10 cellular contexts compared by ENCODE assay signal in genomic region chr12:49298160-49298559, GRCh38. TPM values are rescaled to one million over a fixed set of nuclear protein-coding genes. Genes with fewer than 3 reads are reported as not detected.
DNase-seq lines count a peak whose midpoint lies in the region; ATAC-seq and TF ChIP-seq lines count a peak whose summit lies in the region.
"Had no signal": no experiment of that assay in that cellular context is flagged by ENCODE, and none has a peak within 500 bp of the region (broad histone marks: within the 10 kb centered on the region; RNA-seq: fewer than 3 reads in every experiment).

No MANE protein-coding gene starts in this region.

- POLR2A ChIA-PET in IMR-90 (lab: Charles Lee; ENCODE audit: unreplicated experiment) = no interaction called here
- POLR2A ChIA-PET in activated naive CD8-positive, alpha-beta T cell treated with anti-CD3 and anti-CD28 coated beads, Interleukin-2, amount 10 ng/mL, durations not matched to agents 7 days and 5 days (lab: Charles Lee) = interaction anchor here (0.7 to 1.5 kb wide), 2 partner anchors 25 to 69 kb away, joined by 3 to 4 read pairs; partner anchors contain the start of genes SPATS2 and TROAP

- H3K36me3 ChIP-seq in DND-41 (ENCODE audit: insufficient read depth, low read length) (no peaks in the 10 kb centered on the region), IMR-90 (ENCODE audit: control insufficient read depth, insufficient read depth, low read length) (no peaks in the 10 kb centered on the region), neural progenitor cell (no peaks in the 10 kb centered on the region)

- BruUV-seq in IMR-90 (replicated peaks; lab: Mats Ljungman, UMichigan) = no TSS peak

- TF ChIP-seq POLR2A in IMR-90 (IDR thresholded peaks at IDR 0.05; ENCODE audit: low read depth, low read length) = no peak

- H3K79me1 ChIP-seq in IMR-90 (ENCODE audit: low read depth in 1 of 2, low read length in 2 of 2) = no peaks in the 10 kb centered on the region

- H2BK20ac ChIP-seq in IMR-90 (ENCODE audit: low read depth, low read length) = no peak overlapping the region

- H3K4me3 Mint-ChIP-seq in activated naive CD8-positive, alpha-beta T cell treated with anti-CD3 and anti-CD28 coated beads, Interleukin-2, amount 10 ng/mL, durations not matched to agents 7 days and 5 days = peak overlapping the region; percentile 6
- H3K4me3 Mint-ChIP-seq in neural progenitor cell = peak overlapping the region; percentile 67

- no peak overlapping the region for H2AK5ac ChIP-seq in IMR-90 (ENCODE audit: low read depth, low read length)

- H3K9me1 ChIP-seq in IMR-90 (ENCODE audit: insufficient read depth, low read length) = no peaks in the 10 kb centered on the region

- H2AFZ ChIP-seq in DND-41 (ENCODE audit: low read depth, low read length) = no peak overlapping the region
- no peak overlapping the region for H2AFZ ChIP-seq in IMR-90 (replicated peaks; ENCODE audit: low read length, poor library complexity)
- H2AFZ ChIP-seq in neural progenitor cell (replicated peaks) = no peak overlapping the region

- H2AK9ac ChIP-seq in IMR-90 (replicated peaks; ENCODE audit: low read depth, low read length, poor library complexity) = no peak overlapping the region

- H3K27ac ChIP-seq in DND-41 (ENCODE audit: low read length) (no peak overlapping the region), IMR-90 (ENCODE audit: insufficient read depth, low read length) (no peak overlapping the region), neural progenitor cell (no peak overlapping the region), caudate nucleus (ENCODE audit: low read depth, low read length) (no peak overlapping the region)

- H3K4me1 ChIP-seq in DND-41 (ENCODE audit: insufficient read depth, low read length) = peaks cover 6% of the 10 kb centered on the region
- peaks cover 7% of the 10 kb centered on the region for H3K4me1 ChIP-seq in IMR-90 (ENCODE audit: control insufficient read depth, insufficient read depth, low read length)
- H3K4me1 ChIP-seq in neural progenitor cell = peaks cover 20% of the 10 kb centered on the region

- H4K8ac ChIP-seq in IMR-90 (ENCODE audit: low read depth in 2 of 2, low read length in 2 of 2) = no peak overlapping the region

- peak overlapping the region; percentile 27 for H3K27ac Mint-ChIP-seq in activated naive CD8-positive, alpha-beta T cell treated with anti-CD3 and anti-CD28 coated beads, Interleukin-2, amount 10 ng/mL, durations not matched to agents 7 days and 5 days
- no peak overlapping the region for H3K27ac Mint-ChIP-seq in neural progenitor cell

- in situ Hi-C loops in IMR-90 (cut with MboI; ENCODE audit: low sequenced_read_pairs) = no loop called here

- H3K4me1 Mint-ChIP-seq in activated naive CD8-positive, alpha-beta T cell treated with anti-CD3 and anti-CD28 coated beads, Interleukin-2, amount 10 ng/mL, durations not matched to agents 7 days and 5 days = peaks cover 15% of the 10 kb centered on the region
- peaks cover 17% of the 10 kb centered on the region for H3K4me1 Mint-ChIP-seq in neural progenitor cell

- no peak overlapping the region for H3K23ac ChIP-seq in IMR-90 (ENCODE audit: low read depth, low read length)

- peaks cover 51% of the 10 kb centered on the region for H3K27me3 Mint-ChIP-seq in activated naive CD8-positive, alpha-beta T cell treated with anti-CD3 and anti-CD28 coated beads, Interleukin-2, amount 10 ng/mL, durations not matched to agents 7 days and 5 days
- H3K27me3 Mint-ChIP-seq in neural progenitor cell (ENCODE audit: insufficient read depth, low read depth) = peaks cover 51% of the 10 kb centered on the region

- no peak overlapping the region for H3K4me3 ChIP-seq in DND-41 (ENCODE audit: low read depth in 1 of 2, low read length in 2 of 2)
- no peak overlapping the region for H3K4me3 ChIP-seq in IMR-90 (ENCODE audit: insufficient read depth, low read depth, low read length)
- no peak overlapping the region for H3K4me3 ChIP-seq in neural progenitor cell

- H3F3A ChIP-seq in neural progenitor cell (ENCODE audit: low read depth) = peaks cover 32% of the 10 kb centered on the region

- H3K36me3 Mint-ChIP-seq in activated naive CD8-positive, alpha-beta T cell treated with anti-CD3 and anti-CD28 coated beads, Interleukin-2, amount 10 ng/mL, durations not matched to agents 7 days and 5 days = no peaks in the 10 kb centered on the region
- H3K36me3 Mint-ChIP-seq in neural progenitor cell = no peaks in the 10 kb centered on the region

- no peaks in the 10 kb centered on the region for H3K9me3 Mint-ChIP-seq in activated naive CD8-positive, alpha-beta T cell treated with anti-CD3 and anti-CD28 coated beads, Interleukin-2, amount 10 ng/mL, durations not matched to agents 7 days and 5 days
- peaks cover 2% of the 10 kb centered on the region for H3K9me3 Mint-ChIP-seq in neural progenitor cell

- peaks cover 4% of the 10 kb centered on the region for H3K27me3 ChIP-seq in DND-41 (ENCODE audit: insufficient read depth, low read length, poor library complexity)
- peaks cover 65% of the 10 kb centered on the region for H3K27me3 ChIP-seq in IMR-90 (ENCODE audit: control insufficient read depth, insufficient read depth, low read length)
- H3K27me3 ChIP-seq in neural progenitor cell = peaks cover 94% of the 10 kb centered on the region

- no peak overlapping the region for H3K4ac ChIP-seq in IMR-90 (ENCODE audit: low read depth, low read length)

- H3K79me2 ChIP-seq in DND-41 (ENCODE audit: insufficient read depth, low read length) = no peaks in the 10 kb centered on the region
- no peaks in the 10 kb centered on the region for H3K79me2 ChIP-seq in neural progenitor cell (ENCODE audit: low read depth)

- peak; percentile 27; the same call in 1 of the 2 replicates for TF ChIP-seq RAD21 in IMR-90 (IDR thresholded peaks at IDR 0.05; ENCODE audit: low read length)

- peak; percentile 38; the same call in 1 of the 3 replicates for ATAC-seq in DND-41 (ENCODE audit: insufficient read depth, low read depth)
- no peak for ATAC-seq in IMR-90 (ENCODE audit: low read depth)
- no peak for ATAC-seq in activated naive CD8-positive, alpha-beta T cell treated with anti-CD3 and anti-CD28 coated beads, Interleukin-2, amount 10 ng/mL, durations not matched to agents 7 days and 5 days (ENCODE audit: low read depth)
- no peak for ATAC-seq in GM21447 (IDR thresholded peaks at IDR 0.05; ENCODE audit: unreplicated experiment)
- ATAC-seq in esophagus mucosa = no peak

- no peak for DNase-seq in DND-41
- DNase-seq in IMR-90 = no peak
- DNase-seq in activated naive CD8-positive, alpha-beta T cell treated with anti-CD3 and anti-CD28 coated beads, Interleukin-2, amount 10 ng/mL, durations not matched to agents 7 days and 5 days = no peak
- DNase-seq in neural progenitor cell (ENCODE audit: low spot score) = no peak
- no peak for DNase-seq in caudate nucleus (lab: John Stamatoyannopoulos, UW)
- DNase-seq in globus pallidus (ENCODE audit: low spot score) = no peak
- DNase-seq: NCI-H2107 had no signal

- no peak overlapping the region for H2BK120ac ChIP-seq in IMR-90 (ENCODE audit: low read depth, low read length)

- no peak overlapping the region for H4K5ac ChIP-seq in IMR-90 (ENCODE audit: low read depth, low read length)

- H4K91ac ChIP-seq in IMR-90 (ENCODE audit: insufficient read depth, low read depth, low read length) = no peak overlapping the region

- H3K9me3 ChIP-seq in DND-41 (ENCODE audit: insufficient read depth, low read length, severe bottlenecking) (no peaks in the 10 kb centered on the region), IMR-90 (ENCODE audit: control insufficient read depth, insufficient read depth, low read length) (peaks cover 6% of the 10 kb centered on the region; the same call in 1 of the 2 replicates), neural progenitor cell (ENCODE audit: low read depth) (no peaks in the 10 kb centered on the region)

- no peak overlapping the region for H2BK15ac ChIP-seq in IMR-90 (ENCODE audit: low read depth, low read length)

- WGBS in IMR-90 (ENCODE audit: extremely low coverage in 2 of 2, insufficient read length in 1 of 2), 2 experiments = 68% methylated on average over 2 of the region's 6 CpGs; no CpG with 5 or more reads in 1 of the 2 experiments

- CTCF ChIA-PET in IMR-90 (lab: Yijun Ruan, JAX) = interaction anchor here (0.6 kb wide), 1 partner anchor 20 kb away, joined by 3 read pairs; no protein-coding TSS in a partner anchor

- H4K20me1 ChIP-seq in DND-41 (ENCODE audit: insufficient read depth, low read length) (no peaks in the 10 kb centered on the region; the same call in 1 of the 2 replicates), IMR-90 (ENCODE audit: insufficient read depth, low read length) (no peaks in the 10 kb centered on the region), neural progenitor cell (ENCODE audit: low read depth) (peaks cover 38% of the 10 kb centered on the region)

- H3K9ac ChIP-seq in DND-41 (ENCODE audit: low read depth, low read length) (no peak overlapping the region), IMR-90 (ENCODE audit: low read depth, low read length) (no peak overlapping the region), neural progenitor cell (no peak overlapping the region)

- dilution Hi-C loops in IMR-90 (cut with HindIII; ENCODE audit: low sequenced_read_pairs, unreplicated experiment) = no loop called here

- H3K14ac ChIP-seq in IMR-90 (replicated peaks; ENCODE audit: low read depth, low read length) = no peak overlapping the region

- H3K56ac ChIP-seq in IMR-90 (ENCODE audit: extremely low read depth, insufficient read depth, low read length) = no peak overlapping the region

- TF ChIP-seq CTCF in DND-41 (IDR thresholded peaks at IDR 0.05; ENCODE audit: borderline replicate concordance, extremely low read depth, low read length, poor library complexity, severe bottlenecking) = peak; percentile 47
- 0 out of 2 replicates have a peak, but pooled peaks have one; percentile 10 for TF ChIP-seq CTCF in IMR-90 (conservative IDR thresholded peaks at IDR 0.05; ENCODE audit: low read depth, low read length)
- TF ChIP-seq CTCF in neural progenitor cell (IDR thresholded peaks at IDR 0.05) = no peak

- H2BK5ac ChIP-seq in IMR-90 (ENCODE audit: low read depth, low read length, poor library complexity, severe bottlenecking) = no peak overlapping the region

- H3K4me2 ChIP-seq in DND-41 (ENCODE audit: insufficient read depth, low read length) = no peak overlapping the region
- no peak overlapping the region for H3K4me2 ChIP-seq in IMR-90 (ENCODE audit: low read depth, low read length)
- no peak overlapping the region for H3K4me2 ChIP-seq in neural progenitor cell

- intact Hi-C loops in IMR-90 (cut with micrococcal nuclease) = no loop called here

- H3K18ac ChIP-seq in IMR-90 (ENCODE audit: low read depth, low read length) = no peak overlapping the region

RNA-seq across cellular contexts. Expression of gene PRPH, which starts 3.2 kb away (rescaled TPM):
- total RNA-seq in IMR-90 (2012; rRNA removed) (not detected in 2 replicates), neural progenitor cell (ENCODE audit: low replicate concordance) (0.74 TPM in 1 of 2 replicates, not detected in the other), esophagus mucosa (0.64 TPM)
- not detected in 2 replicates for polyA plus RNA-seq in IMR-90 (2012; rRNA removed)
- 0.02 TPM in 1 of 2 replicates, not detected in the other for polyA plus RNA-seq in IMR-90 (2012; cell fraction: cytosol; rRNA removed)
- polyA plus RNA-seq in IMR-90 (2012; cell fraction: nucleus; rRNA removed; ENCODE audit: low replicate concordance) = 0.29 and 0.49 TPM in 2 replicates
- under 1 TPM in 1 of 2 experiments, not detected in 1; 0.67 TPM for total RNA-seq in activated naive CD8-positive, alpha-beta T cell treated with anti-CD3 and anti-CD28 coated beads, Interleukin-2, amount 10 ng/mL, durations not matched to agents 7 days and 5 days
- total RNA-seq: renal cortical epithelial cell had no signal

RNA-seq across cellular contexts. Expression of gene TROAP, which starts 24.9 kb away (rescaled TPM):
- 15.6 and 21.5 TPM in 2 replicates for total RNA-seq in IMR-90 (2012; rRNA removed)
- polyA plus RNA-seq in IMR-90 (2012; rRNA removed) = 29.3 and 46.0 TPM in 2 replicates
- 13.7 and 15.7 TPM in 2 replicates for polyA plus RNA-seq in IMR-90 (2012; cell fraction: cytosol; rRNA removed)
- 36.7 and 80.0 TPM in 2 replicates for polyA plus RNA-seq in IMR-90 (2012; cell fraction: nucleus; rRNA removed; ENCODE audit: low replicate concordance)
- 10 to 100 TPM; 73.8 to 80.4 TPM for total RNA-seq in activated naive CD8-positive, alpha-beta T cell treated with anti-CD3 and anti-CD28 coated beads, Interleukin-2, amount 10 ng/mL, durations not matched to agents 7 days and 5 days
- total RNA-seq in neural progenitor cell (ENCODE audit: low replicate concordance) = 40.0 and 66.4 TPM in 2 replicates
- total RNA-seq in esophagus mucosa = 23.6 TPM

RNA-seq across cellular contexts. Expression of gene TUBA1C, which starts 33.3 kb away (rescaled TPM):
- 1,144 and 1,420 TPM in 2 replicates for total RNA-seq in IMR-90 (2012; rRNA removed)
- 2,555 and 2,715 TPM in 2 replicates for polyA plus RNA-seq in IMR-90 (2012; rRNA removed)
- polyA plus RNA-seq in IMR-90 (2012; cell fraction: cytosol; rRNA removed) = 1,691 and 2,161 TPM in 2 replicates
- 639 and 1,093 TPM in 2 replicates for polyA plus RNA-seq in IMR-90 (2012; cell fraction: nucleus; rRNA removed; ENCODE audit: low replicate concordance)
- 100 to 1,000 TPM; 162 to 168 TPM for total RNA-seq in activated naive CD8-positive, alpha-beta T cell treated with anti-CD3 and anti-CD28 coated beads, Interleukin-2, amount 10 ng/mL, durations not matched to agents 7 days and 5 days
- total RNA-seq in neural progenitor cell (ENCODE audit: low replicate concordance) = 402 and 655 TPM in 2 replicates
- total RNA-seq in esophagus mucosa = 755 TPM

RNA-seq across cellular contexts. Expression of gene C1QL4, which starts 38.8 kb away (rescaled TPM):
- total RNA-seq in IMR-90 (2012; rRNA removed) (0.18 and 0.28 TPM in 2 replicates), neural progenitor cell (ENCODE audit: low replicate concordance) (0.84 and 2.8 TPM in 2 replicates), esophagus mucosa (not detected)
- 0.46 and 0.60 TPM in 2 replicates for polyA plus RNA-seq in IMR-90 (2012; rRNA removed)
- polyA plus RNA-seq in IMR-90 (2012; cell fraction: cytosol; rRNA removed) = 0.55 and 0.96 TPM in 2 replicates
- polyA plus RNA-seq in IMR-90 (2012; cell fraction: nucleus; rRNA removed; ENCODE audit: low replicate concordance) = 0.84 and 1.3 TPM in 2 replicates
- total RNA-seq in activated naive CD8-positive, alpha-beta T cell treated with anti-CD3 and anti-CD28 coated beads, Interleukin-2, amount 10 ng/mL, durations not matched to agents 7 days and 5 days = not detected

RNA-seq across cellular contexts. Expression of gene DNAJC22, which starts 48.5 kb away (rescaled TPM):
- total RNA-seq in IMR-90 (2012; rRNA removed) (6.7 and 8.1 TPM in 2 replicates), neural progenitor cell (ENCODE audit: low replicate concordance) (0.34 and 0.39 TPM in 2 replicates), esophagus mucosa (0.16 TPM)
- 8.1 and 8.2 TPM in 2 replicates for polyA plus RNA-seq in IMR-90 (2012; rRNA removed)
- 4.2 and 6.7 TPM in 2 replicates for polyA plus RNA-seq in IMR-90 (2012; cell fraction: cytosol; rRNA removed)
- 10.5 and 11.0 TPM in 2 replicates for polyA plus RNA-seq in IMR-90 (2012; cell fraction: nucleus; rRNA removed; ENCODE audit: low replicate concordance)
- total RNA-seq in activated naive CD8-positive, alpha-beta T cell treated with anti-CD3 and anti-CD28 coated beads, Interleukin-2, amount 10 ng/mL, durations not matched to agents 7 days and 5 days = under 1 TPM; 0.11 to 0.31 TPM
